ENCODE assay signal across 8 cellular contexts in the genomic region with DNA sequence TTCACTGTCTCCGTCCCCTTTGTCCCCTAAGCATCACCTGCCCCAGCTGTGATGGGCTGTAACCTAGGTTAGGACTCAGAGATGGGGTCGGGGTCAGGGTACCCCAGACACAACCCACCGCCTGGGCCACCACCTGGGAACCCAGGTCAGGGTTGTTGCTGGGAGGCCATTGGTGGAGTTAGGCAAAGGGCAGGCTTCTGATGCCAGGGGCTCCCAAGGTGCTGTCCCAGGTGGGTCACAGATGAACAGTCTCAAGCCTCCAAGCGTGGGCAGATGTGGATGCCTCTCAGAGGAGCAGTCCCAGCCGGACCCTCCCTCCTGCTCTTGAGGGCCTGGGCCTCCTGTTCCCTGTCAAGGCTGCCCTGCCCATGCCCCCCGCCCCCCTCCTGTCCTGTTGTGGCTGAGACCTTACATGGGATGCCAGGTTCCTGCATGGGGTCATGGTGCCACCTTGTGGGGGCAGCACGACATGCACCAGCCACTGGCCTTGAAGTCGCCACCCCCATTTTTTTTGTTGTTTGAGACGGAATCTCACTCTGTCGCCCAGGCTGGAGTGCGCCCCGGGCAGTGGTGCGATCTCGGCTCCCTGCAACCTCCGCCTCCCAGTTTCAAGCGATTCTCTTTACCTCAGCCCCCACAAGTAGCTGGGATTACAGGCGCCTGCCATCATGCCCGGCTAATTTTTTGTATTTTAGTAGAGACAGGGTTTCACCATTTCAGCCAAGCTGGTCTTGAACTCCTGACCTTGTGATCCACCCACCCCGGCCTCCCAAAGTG. TPM values are rescaled to one million over a fixed set of nuclear protein-coding genes. Genes with fewer than 3 reads are reported as not detected.
DNase-seq lines count a peak whose midpoint lies in the region; ATAC-seq and TF ChIP-seq lines count a peak whose summit lies in the region.

No MANE protein-coding gene starts in this region.

- ATAC-seq in Right ventricle myocardium inferior (peak; percentile 79), GM18868 (IDR thresholded peaks at IDR 0.05; ENCODE audit: unreplicated experiment) (no peak)

- H3K36me3 ChIP-seq in OCI-LY7 (ENCODE audit: insufficient read depth, low read length) (peaks cover 88% of the 10 kb centered on the region), osteoblast (ENCODE audit: insufficient read depth, low read length) (peaks cover 61% of the 10 kb centered on the region), uterus (no peaks in the 10 kb centered on the region)

- H3K9me2 ChIP-seq in OCI-LY7 (ENCODE audit: insufficient read depth, low read length): no peaks in the 10 kb centered on the region

- no TSS peak for BruUV-seq in OCI-LY7 (replicated peaks; lab: Mats Ljungman, UMichigan)

- no peak overlapping the region for H3K27ac ChIP-seq in OCI-LY7 (ENCODE audit: low read depth, low read length, poor library complexity, severe bottlenecking)
- H3K27ac ChIP-seq in osteoblast (ENCODE audit: low read depth, low read length): no peak overlapping the region
- no peak overlapping the region for H3K27ac ChIP-seq in uterus

- TF ChIP-seq CTCF in OCI-LY7 (conservative IDR thresholded peaks at IDR 0.05; ENCODE audit: low read length) (peak; percentile 75), fibroblast of pulmonary artery (IDR thresholded peaks at IDR 0.05; ENCODE audit: low read length, missing control alignments) (peak; percentile 40), osteoblast (IDR thresholded peaks at IDR 0.05; ENCODE audit: extremely low read depth, low read depth, low read length) (peak; percentile 56), uterus (IDR thresholded peaks at IDR 0.05) (peak; percentile 28 to 58 (median 48))

- peak; percentile 80 for DNase-seq in Right ventricle myocardium inferior (ENCODE audit: missing footprints)
- DNase-seq in cardiac septum (ENCODE audit: low spot score): no peak
- peak; percentile 65 for DNase-seq in OCI-LY7 (ENCODE audit: low spot score)
- peak; percentile 72 to 77 for DNase-seq in activated T-cell treated with anti-CD3 and anti-CD28 coated beads, Interleukin-2, amount 50 U/mL, for 48 hours
- peak; percentile 51 for DNase-seq in fibroblast of pulmonary artery (ENCODE audit: low read depth)
- peak; percentile 86 for DNase-seq in osteoblast (ENCODE audit: insufficient read length, low spot score, missing footprints)
- no peak for DNase-seq in uterus

- H2AFZ ChIP-seq in OCI-LY7 (ENCODE audit: low read length): no peak overlapping the region
- no peak overlapping the region for H2AFZ ChIP-seq in osteoblast (ENCODE audit: low read length)

- intact Hi-C loops in Right ventricle myocardium inferior (cut with DNase I): no loop called here
- intact Hi-C loops in cardiac septum (cut with DNase I): no loop called here
- intact Hi-C loops in OCI-LY7 (cut with micrococcal nuclease; ENCODE audit: unreplicated experiment): loop anchor here (1.0 kb wide), 1 partner anchor 37 kb away; no protein-coding TSS in a partner anchor
- intact Hi-C loops in uterus (cut with DNase I; ENCODE audit: low total_unique reads): no loop called here

- CTCF ChIA-PET in OCI-LY7 (lab: Charles Lee; ENCODE audit: unreplicated experiment): no interaction called here

- POLR2A ChIA-PET in OCI-LY7 (lab: Charles Lee): no interaction called here

- H3K4me3 ChIP-seq in OCI-LY7 (ENCODE audit: low read depth, low read length, poor library complexity, severe bottlenecking) (no peak overlapping the region), fibroblast of pulmonary artery (replicated peaks; ENCODE audit: low read depth, low read length) (no peak overlapping the region), osteoblast (ENCODE audit: insufficient read depth, low read length) (no peak overlapping the region), uterus (no peak overlapping the region)

- no peaks in the 10 kb centered on the region for H3K9me3 ChIP-seq in OCI-LY7 (ENCODE audit: low read length)
- H3K9me3 ChIP-seq in osteoblast (ENCODE audit: low read depth, low read length): no peaks in the 10 kb centered on the region
- H3K9me3 ChIP-seq in uterus: no peaks in the 10 kb centered on the region

- H3K79me2 ChIP-seq in OCI-LY7 (ENCODE audit: insufficient read depth, low read depth, low read length) (no peaks in the 10 kb centered on the region), osteoblast (ENCODE audit: insufficient read depth, low read length) (peaks cover 16% of the 10 kb centered on the region)

- H4K20me1 ChIP-seq in OCI-LY7 (ENCODE audit: insufficient read depth, low read length) (no peaks in the 10 kb centered on the region), osteoblast (ENCODE audit: insufficient read depth, low read length) (peaks cover 49% of the 10 kb centered on the region)

- no peak for TF ChIP-seq POLR2A in uterus (IDR thresholded peaks at IDR 0.05)

- H3K4me1 ChIP-seq in OCI-LY7 (ENCODE audit: insufficient read depth, low read length, poor library complexity, severe bottlenecking): no peaks in the 10 kb centered on the region
- peaks cover 20% of the 10 kb centered on the region for H3K4me1 ChIP-seq in osteoblast (ENCODE audit: insufficient read depth, low read length)
- no peaks in the 10 kb centered on the region for H3K4me1 ChIP-seq in uterus

- no peaks in the 10 kb centered on the region for H3K27me3 ChIP-seq in osteoblast (ENCODE audit: insufficient read depth, low read length)
- H3K27me3 ChIP-seq in uterus: no peaks in the 10 kb centered on the region

- H3K4me2 ChIP-seq in OCI-LY7 (ENCODE audit: low read length): no peak overlapping the region
- H3K4me2 ChIP-seq in osteoblast (ENCODE audit: insufficient read depth, low read length): no peak overlapping the region

RNA-seq across cellular contexts. Expression of a gene that starts 12.1 kb away (rescaled TPM):
- total RNA-seq in Right ventricle myocardium inferior (18.3 TPM), cardiac septum (38.7 TPM), OCI-LY7 (2022) (117 and 141 TPM in 2 replicates), osteoblast (31.5 and 37.3 TPM in 2 replicates), uterus (10 to 100 TPM; 11.8 to 81.1 (median 29.3) TPM)
- total RNA-seq in OCI-LY7 (2014; rRNA removed; shearing (Covaris generic)): 73.3 and 109 TPM in 2 replicates

RNA-seq across cellular contexts. Expression of a gene that starts 17.9 kb away (rescaled TPM):
- total RNA-seq in Right ventricle myocardium inferior (102 TPM), cardiac septum (92.4 TPM), OCI-LY7 (2022) (172 and 195 TPM in 2 replicates), osteoblast (204 TPM in 2 replicates), uterus (100 to 1,000 TPM in 1 of 4 donors, 10 to 100 TPM in 3; 60.3 to 146 (median 66.9) TPM)
- 209 and 226 TPM in 2 replicates for total RNA-seq in OCI-LY7 (2014; rRNA removed; shearing (Covaris generic))

RNA-seq across cellular contexts. Expression of a gene that starts 24.7 kb away (rescaled TPM):
- not detected for total RNA-seq in Right ventricle myocardium inferior
- total RNA-seq in cardiac septum: 0.65 TPM
- 17.5 and 17.6 TPM in 2 replicates for total RNA-seq in OCI-LY7 (2014; rRNA removed; shearing (Covaris generic))
- 25.6 and 32.5 TPM in 2 replicates for total RNA-seq in OCI-LY7 (2022)
- not detected in 2 replicates for total RNA-seq in osteoblast
- total RNA-seq in uterus: under 1 TPM in 1 of 4 donors, not detected in 3; 0.41 TPM

RNA-seq across cellular contexts. Expression of a gene that starts 32.9 kb away (rescaled TPM):
- 2.6 TPM for total RNA-seq in Right ventricle myocardium inferior
- 4.7 TPM for total RNA-seq in cardiac septum
- 22.7 and 30.8 TPM in 2 replicates for total RNA-seq in OCI-LY7 (2014; rRNA removed; shearing (Covaris generic))
- total RNA-seq in OCI-LY7 (2022): 46.2 and 50.9 TPM in 2 replicates
- total RNA-seq in osteoblast: 8.0 and 9.0 TPM in 2 replicates
- 10 to 100 TPM in 1 of 4 donors, 1 to 10 TPM in 2, under 1 TPM in 1; 0.29 to 20.8 (median 5.4) TPM for total RNA-seq in uterus

RNA-seq across cellular contexts. Expression of a gene that starts 39.8 kb away (rescaled TPM):
- total RNA-seq in Right ventricle myocardium inferior (7.2 TPM), cardiac septum (12.1 TPM), OCI-LY7 (2022) (47.7 and 49.1 TPM in 2 replicates), osteoblast (5.9 and 6.5 TPM in 2 replicates), uterus (10 to 100 TPM in 2 of 4 donors, 1 to 10 TPM in 2; 1.3 to 20.2 (median 10.1) TPM)
- total RNA-seq in OCI-LY7 (2014; rRNA removed; shearing (Covaris generic)): 31.2 and 33.6 TPM in 2 replicates

Comparison
In these comparisons a context has a peak if more than half of its experiments do, and no peak if none do; other contexts are left out.
1. DNase-seq: peak in Right ventricle myocardium inferior (single experiment), OCI-LY7 (single experiment), activated T-cell treated with anti-CD3 and anti-CD28 coated beads, Interleukin-2, amount 50 U/mL, for 48 hours (2 of 2), fibroblast of pulmonary artery (single experiment) and osteoblast (single experiment); none in cardiac septum (single experiment) and uterus (0 of 2).
2. RNA of a gene that starts 24.7 kb away (total RNA-seq): 17.5 to 32.5 TPM in OCI-LY7; 0.65 TPM in cardiac septum (single experiment), not detected in Right ventricle myocardium inferior (single experiment), not detected in osteoblast and 0.41 TPM in uterus; every median in the first group is over 10 times any median in the second.
3. Peak in every context shown above with its lines, with median percentiles within 50 percentile points of each other: CTCF ChIP-seq.